ENCODE assay signal across 8 cellular contexts in genomic region chr6:57853745-57854144, GRCh38.
DNase-seq lines count a peak whose midpoint lies in the region; ATAC-seq, FAIRE-seq and TF ChIP-seq lines count a peak whose summit lies in the region.
"Not testable (repeated sequence)": the region's sequence is repeated elsewhere in the genome, so short reads cannot be mapped to it uniquely, and the experiment has no call there.

No MANE protein-coding gene starts in this region.

- not testable (repeated sequence) for H3K9me2 ChIP-seq in GM23248 (ENCODE audit: insufficient read depth)

- WGBS in A549 (ENCODE audit: missing lambda C conversion rate), result 0% methylated on average over 4 of the region's 33 CpGs
- 3 to 8% methylated on average over 26 to 27 of the region's 33 CpGs for WGBS in GM23248 (ENCODE audit: low coverage in 1 of 2, low lambda C conversion rate in 2 of 2, missing lambda C conversion rate in 2 of 2), 2 experiments

- H3K4me3 Mint-ChIP-seq in glutamatergic neuron (ENCODE audit: unreplicated experiment), result peak overlapping the region; percentile 72

- TF ChIP-seq CTCF in A549 (IDR thresholded peaks at IDR 0.05); glutamatergic neuron (IDR thresholded peaks at IDR 0.05; ENCODE audit: partially characterized antibody, unreplicated experiment): not testable (repeated sequence)

- ATAC-seq in A549, result peak; percentile 70 to 83; a peak in 5 of 6 replicates

- not testable (repeated sequence) for H4K20me1 ChIP-seq in GM23248 (ENCODE audit: insufficient read depth)

- CTCF ChIA-PET in A549 (lab: Yijun Ruan, JAX), result not testable (repeated sequence)

- H2AFZ ChIP-seq in GM23248, result not testable (repeated sequence)

- FAIRE-seq in A549 (lab: Jason Lieb, UNC), result not testable (repeated sequence)

- not testable (repeated sequence) for DNase-seq in A549 (ENCODE audit: low read depth in 1 of 2, low spot score in 1 of 2)
- DNase-seq in GM23248 (peak; percentile 34), MG63 (peak; percentile 16), SJCRH30 (peak; percentile 11 to 35), dermis blood vessel endothelial cell (peak; percentile 2), glutamatergic neuron (peak; percentile 66), kidney tubule cell (ENCODE audit: low spot score) (peak; percentile 2), posterior cingulate gyrus (peak in 9 of 10 donors; percentile 18 to 90 (median 38))

- not testable (repeated sequence) for H3K4me1 Mint-ChIP-seq in glutamatergic neuron (ENCODE audit: low read depth, unreplicated experiment)

- not testable (repeated sequence) for TF ChIP-seq RAD21 in A549 (conservative IDR thresholded peaks at IDR 0.05 in 1 of 2, IDR thresholded peaks at IDR 0.05 in 1 of 2)

- not testable (repeated sequence) for H3K27me3 Mint-ChIP-seq in glutamatergic neuron (ENCODE audit: unreplicated experiment)

- peak overlapping the region; percentile 38; the same call in 1 of the 3 replicates for H3K4me2 ChIP-seq in A549
- H3K4me2 ChIP-seq in GM23248 (ENCODE audit: unreplicated experiment), result not testable (repeated sequence)

- not testable (repeated sequence) for TF ChIP-seq POLR2A in A549 (IDR thresholded peaks at IDR 0.05; ENCODE audit: low read length)

- H3K36me3 Mint-ChIP-seq in glutamatergic neuron (ENCODE audit: unreplicated experiment), result not testable (repeated sequence)

- POLR2A ChIA-PET in A549 (lab: Yijun Ruan, JAX), result not testable (repeated sequence)

- H3K4me3 ChIP-seq in A549, MG63: not testable (repeated sequence)
- peak overlapping the region; percentile 26; the same call in 1 of the 2 replicates for H3K4me3 ChIP-seq in GM23248
- H3K4me3 ChIP-seq in SJCRH30, result peak overlapping the region; percentile 27; the same call in 1 of the 2 replicates

- H3K9ac ChIP-seq in GM23248, result not testable (repeated sequence)

- in situ Hi-C loops in GM23248 (cut with MboI), result not testable (repeated sequence)

- TF ChIP-seq EP300 in A549 (IDR thresholded peaks at IDR 0.05), result not testable (repeated sequence)

- intact Hi-C loops in posterior cingulate gyrus (cut with DNase I), result not testable (repeated sequence)

- not testable (repeated sequence) for H3K27ac ChIP-seq in A549, GM23248, SJCRH30

- H3K9me3 Mint-ChIP-seq in glutamatergic neuron (ENCODE audit: unreplicated experiment), result not testable (repeated sequence)

- H3K27me3 ChIP-seq in GM23248 (replicated peaks; ENCODE audit: insufficient read depth), result peaks cover 30% of the 10 kb centered on the region
- not testable (repeated sequence) for H3K27me3 ChIP-seq in MG63, SJCRH30

- not testable (repeated sequence) for H3K4me1 ChIP-seq in A549; GM23248 (ENCODE audit: insufficient read depth); SJCRH30

- not testable (repeated sequence) for H3K79me2 ChIP-seq in GM23248 (ENCODE audit: insufficient read depth)

- not testable (repeated sequence) for H3K9me3 ChIP-seq in A549; GM23248 (ENCODE audit: low read depth); MG63; SJCRH30 (replicated peaks)

- not testable (repeated sequence) for H3F3A ChIP-seq in GM23248 (ENCODE audit: insufficient read depth)

- H3K27ac Mint-ChIP-seq in glutamatergic neuron (ENCODE audit: unreplicated experiment), result not testable (repeated sequence)

- H3K36me3 ChIP-seq in GM23248 (ENCODE audit: low read depth); MG63; SJCRH30: not testable (repeated sequence)
